ENCODE assay signal across 19 cellular contexts in genomic region chr2:33278245-33278943, GRCh38.
A peak's percentile ranks its signal among the peaks of the same experiment; 100 is the strongest.
DNase-seq lines count a peak whose midpoint lies in the region; ATAC-seq and TF ChIP-seq lines count a peak whose summit lies in the region.
"Had no signal": no experiment of that assay in that cellular context is flagged by ENCODE, and none has a peak within 500 bp of the region (broad histone marks: within the 10 kb centered on the region; RNA-seq: fewer than 3 reads in every experiment).

No MANE protein-coding gene starts in this region.

- no peak overlapping the region for H2BK120ac ChIP-seq in neuronal stem cell (ENCODE audit: low read depth, low read length)

- no peak overlapping the region for H2BK15ac ChIP-seq in neuronal stem cell (ENCODE audit: low read length)

- H3K4me2 ChIP-seq in neuronal stem cell (ENCODE audit: insufficient read depth, low read length, poor library complexity, severe bottlenecking): peak overlapping the region; percentile 11
- no peak overlapping the region for H3K4me2 ChIP-seq in osteoblast (ENCODE audit: insufficient read depth, low read length)

- H3K36me3 ChIP-seq in heart left ventricle: peaks cover 0 to 85% (median 34%) of the 10 kb centered on the region in 9 donors
- peaks cover 0 to 18% of the 10 kb centered on the region in 2 donors for H3K36me3 ChIP-seq in neuronal stem cell (replicated peaks in 1 of 2; ENCODE audit: control insufficient read depth in 2 of 2, insufficient read depth in 2 of 2, low read length in 2 of 2)
- H3K36me3 ChIP-seq in thyroid gland: no peaks in the 10 kb centered on the region
- peaks cover 73% of the 10 kb centered on the region for H3K36me3 ChIP-seq in osteoblast (ENCODE audit: insufficient read depth, low read length)
- H3K36me3 ChIP-seq: left lung had no signal

- H2BK12ac ChIP-seq in neuronal stem cell (ENCODE audit: low read length): no peak overlapping the region

- no peak overlapping the region for H4K91ac ChIP-seq in neuronal stem cell (ENCODE audit: low read depth, low read length, poor library complexity)

- H3K4me1 Mint-ChIP-seq in brain: peaks cover 20% of the 10 kb centered on the region

- intact Hi-C loops in heart left ventricle (cut with DNase I) (loop anchor here in 6 of 10 donors (5.0 to 10.0 kb wide), 4 partner anchors 96 to 504 kb away; no protein-coding TSS in a partner anchor), thyroid gland (cut with DNase I) (no loop called here)

- no peaks in the 10 kb centered on the region for H4K20me1 ChIP-seq in osteoblast (ENCODE audit: insufficient read depth, low read length)

- H3K9me3 ChIP-seq in heart left ventricle: no peaks in the 10 kb centered on the region
- H3K9me3 ChIP-seq in neuronal stem cell (replicated peaks in 1 of 2; ENCODE audit: control insufficient read depth in 2 of 2, insufficient read depth in 1 of 2, low read depth in 1 of 2, low read length in 2 of 2): peaks cover 0 to 2% of the 10 kb centered on the region in 2 donors
- no peaks in the 10 kb centered on the region for H3K9me3 ChIP-seq in thyroid gland
- no peaks in the 10 kb centered on the region for H3K9me3 ChIP-seq in osteoblast (ENCODE audit: low read depth, low read length)
- H3K9me3 ChIP-seq: left lung had no signal

- 57 to 77% (median 67%) methylated on average over 9 of the region's 9 CpGs for WGBS in heart left ventricle, 4 donors
- 100% methylated on average over 1 of the region's 9 CpGs; no CpG with 5 or more reads in 1 of the 2 donors for WGBS in neuronal stem cell (ENCODE audit: extremely low coverage in 2 of 2, insufficient read length in 2 of 2, insufficient replicate concordance in 1 of 2), 2 donors
- WGBS in thyroid gland, 2 donors: 79 to 82% methylated on average over 9 of the region's 9 CpGs

- no peak for TF ChIP-seq POLR2A in heart left ventricle (IDR thresholded peaks at IDR 0.05)
- TF ChIP-seq POLR2A in thyroid gland (IDR thresholded peaks at IDR 0.05): no peak

- TF ChIP-seq CTCF in brain (conservative IDR thresholded peaks at IDR 0.05) (no peak), heart left ventricle (IDR thresholded peaks at IDR 0.05) (no peak), thyroid gland (IDR thresholded peaks at IDR 0.05) (no peak), GM13976 (IDR thresholded peaks at IDR 0.05; ENCODE audit: borderline replicate concordance, control extremely low read depth, extremely low read depth, insufficient read depth, missing control alignments) (no peak), osteoblast (IDR thresholded peaks at IDR 0.05; ENCODE audit: extremely low read depth, low read depth, low read length) (no peak)

- H3K4me1 ChIP-seq in heart left ventricle (peaks cover 0 to 21% (median 0%) of the 10 kb centered on the region in 12 donors), neuronal stem cell (ENCODE audit: control insufficient read depth in 2 of 2, insufficient read depth in 1 of 2, low read depth in 1 of 2, low read length in 2 of 2) (peaks cover 0 to 4% of the 10 kb centered on the region in 2 donors), thyroid gland (no peaks in the 10 kb centered on the region), osteoblast (ENCODE audit: insufficient read depth, low read length) (peaks cover 8% of the 10 kb centered on the region)
- H3K4me1 ChIP-seq: left lung had no signal

- H3K36me3 Mint-ChIP-seq in brain: peaks cover 38% of the 10 kb centered on the region
- H3K36me3 Mint-ChIP-seq: activated naive CD4-positive, alpha-beta T cell treated with anti-CD3 and anti-CD28 coated beads, Interleukin-2, amount 50 U/mL, for 72 hours; CD8-positive, alpha-beta T cell had no signal

- peaks cover 3% of the 10 kb centered on the region for H3K27me3 Mint-ChIP-seq in brain

- no peak overlapping the region for H2AFZ ChIP-seq in neuronal stem cell (ENCODE audit: low read length)
- no peak overlapping the region for H2AFZ ChIP-seq in osteoblast (ENCODE audit: low read length)

- in situ Hi-C loops in GM13976 (cut with MboI; ENCODE audit: low sequenced_read_pairs, unreplicated experiment): no loop called here

- no peak overlapping the region for H3K14ac ChIP-seq in neuronal stem cell (ENCODE audit: low read length)

- H3K23ac ChIP-seq in neuronal stem cell (ENCODE audit: low read depth, low read length, poor library complexity): no peak overlapping the region

- no peaks in the 10 kb centered on the region for H3K27me3 ChIP-seq in heart left ventricle
- H3K27me3 ChIP-seq in neuronal stem cell (ENCODE audit: control insufficient read depth in 3 of 3, insufficient read depth in 3 of 3, low read depth in 1 of 3, low read length in 3 of 3): no peaks in the 10 kb centered on the region
- no peaks in the 10 kb centered on the region for H3K27me3 ChIP-seq in thyroid gland
- H3K27me3 ChIP-seq in osteoblast (ENCODE audit: insufficient read depth, low read length): no peaks in the 10 kb centered on the region
- H3K27me3 ChIP-seq: left lung had no signal

- H3K27ac Mint-ChIP-seq in brain: peak overlapping the region in 3 of 5 experiments; percentile 50 to 73 (median 66)
- H3K27ac Mint-ChIP-seq: activated naive CD4-positive, alpha-beta T cell treated with anti-CD3 and anti-CD28 coated beads, Interleukin-2, amount 50 U/mL, for 72 hours; activated T-helper 1 cell treated with anti-CD3 and anti-CD28 coated beads, Interleukin-12 subunit alpha, Interleukin-12 subunit beta, Interleukin-2, Interleukin-4 antibody, amounts not matched to agents 30 ng/mL and 10 ng/mL and 1 ng/mL, durations not matched to agents 14 hours and 24 hours and 36 hours; CD8-positive, alpha-beta T cell had no signal

- no peak overlapping the region for H3K4ac ChIP-seq in neuronal stem cell (ENCODE audit: low read length)

- DNase-seq in heart left ventricle: peak in 2 of 5 donors; percentile 31 to 32
- no peak for DNase-seq in neuronal stem cell (ENCODE audit: low spot score)
- no peak for DNase-seq in thyroid gland
- no peak for DNase-seq in GM13976 (ENCODE audit: low spot score)
- no peak for DNase-seq in CD1c-positive myeloid dendritic cell (ENCODE audit: extremely low spot score)
- DNase-seq in osteoblast (ENCODE audit: insufficient read length, low spot score, missing footprints): no peak
- DNase-seq: CD8-positive, alpha-beta T cell; dermis blood vessel endothelial cell; erythroblast; glutamatergic neuron; KG1; left lung; NCI-H187 treated with DMSO at 0.1 percent for 48 hours; stimulated activated CD4-positive, alpha-beta T cell treated with anti-CD3 and anti-CD28 coated beads, Interleukin-12 subunit alpha, Interleukin-12 subunit beta, amount 100 ng/mL, for 4 hours had no signal

- H3K4me3 ChIP-seq in heart left ventricle (no peak overlapping the region), neuronal stem cell (ENCODE audit: low read length in 2 of 2) (no peak overlapping the region), thyroid gland (replicated peaks in 1 of 3) (no peak overlapping the region), osteoblast (ENCODE audit: insufficient read depth, low read length) (no peak overlapping the region)
- H3K4me3 ChIP-seq: left lung, SK-N-MC had no signal

- H3K79me1 ChIP-seq in neuronal stem cell (ENCODE audit: low read depth, low read length): no peaks in the 10 kb centered on the region

- no peaks in the 10 kb centered on the region for H3K9me3 Mint-ChIP-seq in brain
- H3K9me3 Mint-ChIP-seq: activated naive CD4-positive, alpha-beta T cell treated with anti-CD3 and anti-CD28 coated beads, Interleukin-2, amount 50 U/mL, for 72 hours; activated T-helper 1 cell treated with anti-CD3 and anti-CD28 coated beads, Interleukin-12 subunit alpha, Interleukin-12 subunit beta, Interleukin-2, Interleukin-4 antibody, amounts not matched to agents 30 ng/mL and 10 ng/mL and 1 ng/mL, durations not matched to agents 14 hours and 24 hours and 36 hours; CD8-positive, alpha-beta T cell had no signal

- H3K79me2 ChIP-seq in osteoblast (ENCODE audit: insufficient read depth, low read length): no peaks in the 10 kb centered on the region

- no peak overlapping the region for H3K18ac ChIP-seq in neuronal stem cell (ENCODE audit: low read length)

- H4K8ac ChIP-seq in neuronal stem cell (ENCODE audit: low read depth, low read length): no peak overlapping the region

- ATAC-seq in heart left ventricle: peak; percentile 42 to 81 (median 58)
- ATAC-seq in GM21360 (IDR thresholded peaks at IDR 0.05; ENCODE audit: unreplicated experiment): no peak
- ATAC-seq: activated naive CD4-positive, alpha-beta T cell treated with anti-CD3 and anti-CD28 coated beads, Interleukin-2, amount 50 U/mL, for 72 hours; CD8-positive, alpha-beta T cell; left lung had no signal

- peak overlapping the region in 1 of 5 experiments; percentile 46 for H3K4me3 Mint-ChIP-seq in brain
- H3K4me3 Mint-ChIP-seq: activated T-helper 1 cell treated with anti-CD3 and anti-CD28 coated beads, Interleukin-12 subunit alpha, Interleukin-12 subunit beta, Interleukin-2, Interleukin-4 antibody, amounts not matched to agents 30 ng/mL and 10 ng/mL and 1 ng/mL, durations not matched to agents 14 hours and 24 hours and 36 hours; CD8-positive, alpha-beta T cell had no signal

- no peak overlapping the region for H2AK5ac ChIP-seq in neuronal stem cell (ENCODE audit: low read depth, low read length)

- H3K27ac ChIP-seq in heart left ventricle (peak overlapping the region in 11 of 12 donors; percentile 13 to 89 (median 60)), neuronal stem cell (replicated peaks; ENCODE audit: low read length) (no peak overlapping the region), thyroid gland (peak overlapping the region in 2 of 3 donors; percentile 14 to 26), osteoblast (ENCODE audit: low read depth, low read length) (no peak overlapping the region)
- H3K27ac ChIP-seq: left lung, SK-N-MC had no signal

- H3K9ac ChIP-seq in neuronal stem cell (ENCODE audit: low read depth, low read length, poor library complexity): no peak overlapping the region

- no peak overlapping the region for H2BK5ac ChIP-seq in neuronal stem cell (ENCODE audit: low read length)

Comparison
In these comparisons a context has a peak if more than half of its experiments do, and no peak if none do; other contexts are left out.
1. H3K27ac ChIP-seq: peak in heart left ventricle (11 of 12) and thyroid gland (2 of 3); none in neuronal stem cell (single experiment) and osteoblast (single experiment).